ENCODE assay signal across 17 cellular contexts in genomic region chr17:56148333-56148732, GRCh38. TPM values are rescaled to one million over a fixed set of nuclear protein-coding genes. Genes with fewer than 3 reads are reported as not detected.
DNase-seq lines count a peak whose midpoint lies in the region; ATAC-seq and TF ChIP-seq lines count a peak whose summit lies in the region.
"Had no signal": no experiment of that assay in that cellular context is flagged by ENCODE, and none has a peak within 500 bp of the region (broad histone marks: within the 10 kb centered on the region; RNA-seq: fewer than 3 reads in every experiment).

No MANE protein-coding gene starts in this region.

- no peak for TF ChIP-seq CTCF in right lobe of liver (IDR thresholded peaks at IDR 0.05)

- H3K27ac ChIP-seq in right lobe of liver = peak overlapping the region in 1 of 3 donors; percentile 51
- H3K27ac ChIP-seq: GM23248 had no signal

- TF ChIP-seq POLR2A in right lobe of liver (IDR thresholded peaks at IDR 0.05) = no peak

- WGBS in right lobe of liver (ENCODE audit: insufficient coverage, low coverage, low lambda C conversion rate, missing lambda C conversion rate) = 36% methylated on average over 2 of the region's 2 CpGs

- DNase-seq in HuH-7 (ENCODE audit: low spot score) = peak; percentile 10
- peak; percentile 65 for DNase-seq in left lobe of liver (ENCODE audit: low spot score)
- peak in 1 of 3 donors; percentile 68 for DNase-seq in right lobe of liver
- no peak for DNase-seq in MG63
- no peak for DNase-seq in NCI-H1105 treated with DMSO at 0.1 percent for 48 hours (lab: John Stamatoyannopoulos, UW)
- DNase-seq: C1 segment of cervical spinal cord; CD4-positive, alpha-beta memory T cell; COR-L47; DMS153; DND-41; GM23248; H7; HCEC 1CT had no signal

- ATAC-seq in left lobe of liver = peak; percentile 88
- ATAC-seq in right lobe of liver = peak; percentile 84 to 91 (median 84)
- ATAC-seq in GM18498 (IDR thresholded peaks at IDR 0.05; ENCODE audit: unreplicated experiment) = no peak
- no peak for ATAC-seq in GM19452 (IDR thresholded peaks at IDR 0.05; ENCODE audit: unreplicated experiment)

- peaks cover 0 to 18% (median 0%) of the 10 kb centered on the region in 4 donors for H3K4me1 ChIP-seq in right lobe of liver

- H3K27me3 ChIP-seq in right lobe of liver (no peaks in the 10 kb centered on the region), MG63 (no peaks in the 10 kb centered on the region)

- intact Hi-C loops in right lobe of liver (cut with DNase I) = no loop called here

- H3K4me3 ChIP-seq in right lobe of liver = no peak overlapping the region
- H3K4me3 ChIP-seq in MG63 = no peak overlapping the region
- H3K4me3 ChIP-seq: GM23248 had no signal

- H3K9me3 ChIP-seq in right lobe of liver = no peaks in the 10 kb centered on the region
- H3K9me3 ChIP-seq in MG63 = no peaks in the 10 kb centered on the region

- H3K36me3 ChIP-seq in right lobe of liver (no peaks in the 10 kb centered on the region), MG63 (no peaks in the 10 kb centered on the region)

RNA-seq across cellular contexts. Expression of gene ANKFN1, which starts 4.9 kb away (rescaled TPM):
- not detected for total RNA-seq in left lobe of liver
- total RNA-seq in right lobe of liver = under 1 TPM in 1 of 6 experiments, not detected in 5; 0.11 TPM
- 6.0 and 7.0 TPM in 2 replicates for total RNA-seq in MG63 (2014; rRNA removed; shearing (Covaris generic); ENCODE audit: low replicate concordance)
- total RNA-seq: A673; CD4-positive, alpha-beta memory T cell; H1; H7 had no signal

Comparison
In these comparisons a context has a peak if more than half of its experiments do, and no peak if none do; other contexts are left out.
1. DNase-seq: peak in HuH-7 (single experiment) and left lobe of liver (single experiment); none in MG63 (single experiment) and NCI-H1105 treated with DMSO at 0.1 percent for 48 hours (single experiment).
2. ATAC-seq: peak in left lobe of liver (single experiment) and right lobe of liver (4 of 4); none in GM18498 (single experiment) and GM19452 (single experiment).